8 cellular contexts compared by ENCODE assay signal in the genomic region with DNA sequence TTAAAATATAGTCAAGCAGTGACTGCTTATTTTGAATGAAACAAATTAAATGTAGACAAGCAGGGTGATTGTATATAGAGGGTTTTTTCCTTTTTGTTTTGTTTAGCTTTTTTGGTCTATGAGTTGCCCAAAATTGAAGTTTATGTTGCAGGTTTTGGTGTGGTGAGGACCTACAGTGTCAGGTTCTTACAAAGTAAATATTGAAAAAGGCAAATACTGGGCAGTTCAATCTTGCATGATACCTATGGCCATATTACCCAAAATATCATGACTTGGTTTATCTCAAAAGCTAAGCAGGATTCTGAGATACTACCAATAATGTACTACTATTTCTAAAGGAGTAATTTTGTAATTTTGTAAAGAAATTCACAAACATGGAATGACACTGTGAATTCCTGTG. TPM values are rescaled to one million over a fixed set of nuclear protein-coding genes. Genes with fewer than 3 reads are reported as not detected.
DNase-seq lines count a peak whose midpoint lies in the region; ATAC-seq and TF ChIP-seq lines count a peak whose summit lies in the region.

No MANE protein-coding gene starts in this region.

- H3K27ac ChIP-seq in A673 (ENCODE audit: low read depth, low read length, poor library complexity, severe bottlenecking) (peak overlapping the region; percentile 99), HUES6 (ENCODE audit: low read depth, low read length) (no peak overlapping the region), RWPE1 (no peak overlapping the region)

- H3K36me3 Mint-ChIP-seq in naive B cell = no peaks in the 10 kb centered on the region

- intact Hi-C loops in A673 (cut with micrococcal nuclease; ENCODE audit: unreplicated experiment) = no loop called here

- no peaks in the 10 kb centered on the region for H3K27me3 Mint-ChIP-seq in naive B cell

- ATAC-seq in naive B cell (ENCODE audit: low read depth in 2 of 2) = no peak

- no TSS peak for BruUV-seq in A673 (replicated peaks; lab: Mats Ljungman, UMichigan)

- H3K27me3 ChIP-seq in A673 (replicated peaks; ENCODE audit: insufficient read depth, low read depth, low read length, poor library complexity) (no peaks in the 10 kb centered on the region), HUES6 (ENCODE audit: control insufficient read depth, insufficient read depth, low read length) (no peaks in the 10 kb centered on the region)

- H3K4me3 ChIP-seq in A673 (ENCODE audit: low read depth, low read length, poor library complexity, severe bottlenecking) = peak overlapping the region; percentile 60
- H3K4me3 ChIP-seq in HUES6 (ENCODE audit: low read depth, low read length) = peak overlapping the region; percentile 65; the same call in 1 of the 2 replicates
- H3K4me3 ChIP-seq in cardiac fibroblast (replicated peaks in 1 of 2; ENCODE audit: low read depth in 2 of 2, low read length in 2 of 2) = peak overlapping the region; percentile 54 to 72

- H3K4me1 ChIP-seq in A673 (ENCODE audit: insufficient read depth, low read length, poor library complexity, severe bottlenecking) (peaks cover 30% of the 10 kb centered on the region), HUES6 (ENCODE audit: control insufficient read depth, insufficient read depth, low read length) (peaks cover 21% of the 10 kb centered on the region)

- POLR2A ChIA-PET in A673 (lab: Charles Lee; ENCODE audit: low non-redundant PET) (no interaction called here), RWPE1 (lab: Yijun Ruan, JAX; ENCODE audit: low non-redundant PET) (no interaction called here)

- H3K9ac ChIP-seq in HUES6 (ENCODE audit: low read length) = no peak overlapping the region

- peak overlapping the region in 5 of 8 donors; percentile 65 to 91 (median 90) for H3K4me3 Mint-ChIP-seq in naive B cell

- H3K4me1 Mint-ChIP-seq in naive B cell = peaks cover 18 to 36% (median 25%) of the 10 kb centered on the region in 3 donors

- no peaks in the 10 kb centered on the region for H3K36me3 ChIP-seq in A673 (ENCODE audit: insufficient read depth, low read length, poor library complexity, severe bottlenecking)
- no peaks in the 10 kb centered on the region for H3K36me3 ChIP-seq in HUES6 (ENCODE audit: control insufficient read depth, insufficient read depth, low read length)

- H3K27ac Mint-ChIP-seq in naive B cell = peak overlapping the region in 2 of 6 donors; percentile 5 to 98

- no peaks in the 10 kb centered on the region for H3K9me3 Mint-ChIP-seq in naive B cell

- H3K9me3 ChIP-seq in A673 (ENCODE audit: low read depth, low read length, poor library complexity, severe bottlenecking) (no peaks in the 10 kb centered on the region), HUES6 (ENCODE audit: control insufficient read depth, insufficient read depth, low read depth, low read length) (no peaks in the 10 kb centered on the region)

- DNase-seq in A673 (ENCODE audit: low spot score) = no peak
- no peak for DNase-seq in cardiac fibroblast (ENCODE audit: low read depth in 2 of 2)
- no peak for DNase-seq in naive B cell
- no peak for DNase-seq in middle frontal gyrus (ENCODE audit: extremely low spot score, low spot score)
- no peak for DNase-seq in A172 (ENCODE audit: low spot score)
- no peak for DNase-seq in RWPE1 (ENCODE audit: low spot score)
- no peak for DNase-seq in GM19238 (ENCODE audit: insufficient read length, low spot score)

- TF ChIP-seq CTCF in A673 (conservative IDR thresholded peaks at IDR 0.05; ENCODE audit: low read depth, low read length) = no peak
- TF ChIP-seq CTCF in cardiac fibroblast (IDR thresholded peaks at IDR 0.05; ENCODE audit: low read depth, low read length) = no peak
- no peak for TF ChIP-seq CTCF in RWPE1 (conservative IDR thresholded peaks at IDR 0.05; ENCODE audit: low read depth)

- CTCF ChIA-PET in A673 (lab: Charles Lee) (no interaction called here), RWPE1 (lab: Yijun Ruan, JAX) (interaction anchor here (1.8 kb wide), 1 partner anchor 108 kb away, joined by 12 read pairs; no protein-coding TSS in a partner anchor)

RNA-seq across cellular contexts. Expression of gene DNAJB4, which starts 1.8 kb away (rescaled TPM):
- total RNA-seq in A673 (2021) = 28.3 and 34.5 TPM in 2 replicates
- polyA plus RNA-seq in naive B cell (ENCODE audit: low read depth in 6 of 6) = 1 to 10 TPM; 5.0 to 9.8 (median 6.5) TPM
- total RNA-seq in A172 (2014; rRNA removed; shearing (Covaris generic)) = 39.7 and 44.5 TPM in 2 replicates

RNA-seq across cellular contexts. Expression of gene FUBP1, which starts 27.6 kb away (rescaled TPM):
- 195 and 213 TPM in 2 replicates for total RNA-seq in A673 (2021)
- polyA plus RNA-seq in naive B cell (ENCODE audit: low read depth in 6 of 6) = 10 to 100 TPM; 19.8 to 58.4 (median 45.8) TPM
- total RNA-seq in A172 (2014; rRNA removed; shearing (Covaris generic)) = 75.0 and 75.9 TPM in 2 replicates

RNA-seq across cellular contexts. Expression of gene GIPC2, which starts 39.3 kb away (rescaled TPM):
- total RNA-seq in A673 (2021) = 0.07 TPM in 1 of 2 replicates, not detected in the other
- polyA plus RNA-seq in naive B cell (ENCODE audit: low read depth in 6 of 6) = not detected
- 0.02 and 0.07 TPM in 2 replicates for total RNA-seq in A172 (2014; rRNA removed; shearing (Covaris generic))
